ENCODE assay signal across 8 cellular contexts in genomic region chr6:5302220-5302946, GRCh38. TPM values are rescaled to one million over a fixed set of nuclear protein-coding genes. Genes with fewer than 3 reads are reported as not detected.
A peak's percentile ranks its signal among the peaks of the same experiment; 100 is the strongest.
DNase-seq lines count a peak whose midpoint lies in the region; ATAC-seq and TF ChIP-seq lines count a peak whose summit lies in the region.

No MANE protein-coding gene starts in this region.

- H3F3A ChIP-seq in Loucy (ENCODE audit: low read depth), result no peaks in the 10 kb centered on the region

- H3K4me3 ChIP-seq in Loucy (ENCODE audit: low read length, poor library complexity, severe bottlenecking) (peak overlapping the region; percentile 16), MG63 (no peak overlapping the region)

- H2AFZ ChIP-seq in Loucy (ENCODE audit: low read length), result no peak overlapping the region

- H3K27me3 ChIP-seq in Loucy (ENCODE audit: insufficient read depth, low read length, poor library complexity, severe bottlenecking), result no peaks in the 10 kb centered on the region
- no peaks in the 10 kb centered on the region for H3K27me3 ChIP-seq in MG63

- H3K4me1 ChIP-seq in Loucy (ENCODE audit: insufficient read depth, low read length, poor library complexity, severe bottlenecking), result peaks cover 9% of the 10 kb centered on the region

- H3K4me2 ChIP-seq in Loucy (ENCODE audit: low read depth, low read length, poor library complexity, severe bottlenecking), result peak overlapping the region; percentile 41

- no peak for TF ChIP-seq CTCF in Loucy (conservative IDR thresholded peaks at IDR 0.05; ENCODE audit: low read length)

- H3K36me3 ChIP-seq in Loucy (ENCODE audit: insufficient read depth, low read length) (no peaks in the 10 kb centered on the region), MG63 (no peaks in the 10 kb centered on the region)

- H3K9ac ChIP-seq in Loucy (ENCODE audit: low read depth, low read length, poor library complexity, severe bottlenecking), result no peak overlapping the region

- ATAC-seq in GM18519 (IDR thresholded peaks at IDR 0.05; ENCODE audit: low FRiP score, unreplicated experiment) (peak; percentile 56), GM21529 (IDR thresholded peaks at IDR 0.05; ENCODE audit: unreplicated experiment) (peak; percentile 94)

- H3K9me2 ChIP-seq in Loucy (replicated peaks; ENCODE audit: low read depth, low read length), result no peaks in the 10 kb centered on the region

- no peaks in the 10 kb centered on the region for H3K79me2 ChIP-seq in Loucy (ENCODE audit: insufficient read depth, low read length)

- no peaks in the 10 kb centered on the region for H4K20me1 ChIP-seq in Loucy (ENCODE audit: insufficient read depth, low read length, poor library complexity, severe bottlenecking)

- DNase-seq in fibroblast of peridontal ligament (ENCODE audit: extremely low read depth) (peak; percentile 17), AG08395 (ENCODE audit: low spot score) (no peak), MG63 (no peak), NCI-H1048 (lab: John Stamatoyannopoulos, UW) (no peak), NCI-H345 treated with DMSO at 0.1 percent for 48 hours (lab: John Stamatoyannopoulos, UW; ENCODE audit: unreplicated experiment) (no peak)

- no peaks in the 10 kb centered on the region for H3K9me3 ChIP-seq in Loucy (ENCODE audit: insufficient read depth, low read depth, low read length)
- no peaks in the 10 kb centered on the region for H3K9me3 ChIP-seq in MG63

RNA-seq across cellular contexts. Expression of gene FARS2, which starts 41.1 kb away (rescaled TPM):
- total RNA-seq in MG63 (2014; rRNA removed; shearing (Covaris generic); ENCODE audit: low replicate concordance), result 7.9 and 17.3 TPM in 2 replicates

RNA-seq across cellular contexts. Expression of gene LYRM4, which starts 41.6 kb away (rescaled TPM):
- total RNA-seq in MG63 (2014; rRNA removed; shearing (Covaris generic); ENCODE audit: low replicate concordance), result 8.9 and 35.0 TPM in 2 replicates
